12 cellular contexts compared by ENCODE assay signal in genomic region chr13:24124789-24125476, GRCh38. TPM values are rescaled to one million over a fixed set of nuclear protein-coding genes. Genes with fewer than 3 reads are reported as not detected.
DNase-seq lines count a peak whose midpoint lies in the region; ATAC-seq and TF ChIP-seq lines count a peak whose summit lies in the region.
"Had no signal": no experiment of that assay in that cellular context is flagged by ENCODE, and none has a peak within 500 bp of the region (broad histone marks: within the 10 kb centered on the region; RNA-seq: fewer than 3 reads in every experiment).

No MANE protein-coding gene starts in this region.

- DNase-seq in GM10266 (ENCODE audit: extremely low spot score) (peak; percentile 51), RPMI8226 (peak; percentile 26), SKM-1 treated with dmso at 0.1 percent for 144 hours (lab: John Stamatoyannopoulos, UW; ENCODE audit: unreplicated experiment) (no peak), hepatic stellate cell (ENCODE audit: low spot score) (no peak), esophagus muscularis mucosa (ENCODE audit: extremely low spot score) (no peak), NCI-H524 treated with DMSO at 0.1 percent for 48 hours (lab: John Stamatoyannopoulos, UW) (no peak)
- DNase-seq: CD8-positive, alpha-beta T cell; effector CD4-positive, alpha-beta T cell; kidney glomerular epithelial cell; Peyer's patch had no signal

- no peak overlapping the region for H3K4me3 ChIP-seq in esophagus muscularis mucosa
- H3K4me3 ChIP-seq: Peyer's patch had no signal

- no peak for TF ChIP-seq POLR2A in esophagus muscularis mucosa (IDR thresholded peaks at IDR 0.05; ENCODE audit: low read depth)

- H3K36me3 ChIP-seq in esophagus muscularis mucosa, result no peaks in the 10 kb centered on the region
- H3K36me3 ChIP-seq: Peyer's patch had no signal

- no peaks in the 10 kb centered on the region for H3K27me3 ChIP-seq in esophagus muscularis mucosa
- H3K27me3 ChIP-seq: Peyer's patch had no signal

- ATAC-seq in GM19397 (IDR thresholded peaks at IDR 0.05; ENCODE audit: unreplicated experiment) (peak; percentile 91), HG03039 (IDR thresholded peaks at IDR 0.05; ENCODE audit: unreplicated experiment) (peak; percentile 86)
- ATAC-seq: CD8-positive, alpha-beta T cell had no signal

- intact Hi-C loops in esophagus muscularis mucosa (cut with DNase I), result no loop called here

- no peak overlapping the region for H3K27ac ChIP-seq in esophagus muscularis mucosa (replicated peaks in 1 of 4)
- H3K27ac ChIP-seq: Peyer's patch had no signal

- no peak for TF ChIP-seq CTCF in GM10266 (IDR thresholded peaks at IDR 0.05; ENCODE audit: control insufficient read depth, insufficient read depth, low read depth, missing control alignments)
- TF ChIP-seq CTCF in esophagus muscularis mucosa (IDR thresholded peaks at IDR 0.05), result no peak

- WGBS in esophagus muscularis mucosa, result 66% methylated on average over 9 of the region's 9 CpGs

- H3K4me1 ChIP-seq in esophagus muscularis mucosa, result peaks cover 0 to 6% (median 3%) of the 10 kb centered on the region in 4 donors

- no peak for TF ChIP-seq EP300 in esophagus muscularis mucosa (IDR thresholded peaks at IDR 0.05)

- no peaks in the 10 kb centered on the region for H3K9me3 ChIP-seq in esophagus muscularis mucosa
- H3K9me3 ChIP-seq: Peyer's patch had no signal

RNA-seq across cellular contexts. Expression of gene SPATA13, which starts 35.6 kb away (rescaled TPM):
- 10 to 100 TPM in 3 of 4 donors, 1 to 10 TPM in 1; 9.1 to 21.6 (median 17.1) TPM for total RNA-seq in esophagus muscularis mucosa

Comparison
In these comparisons a context has a peak if more than half of its experiments do, and no peak if none do; other contexts are left out.
1. DNase-seq: peak in GM10266 (single experiment) and RPMI8226 (single experiment); none in SKM-1 treated with dmso at 0.1 percent for 144 hours (single experiment), hepatic stellate cell (single experiment), esophagus muscularis mucosa (single experiment) and NCI-H524 treated with DMSO at 0.1 percent for 48 hours (single experiment).